ENCODE assay signal across 10 cellular contexts in the genomic region with DNA sequence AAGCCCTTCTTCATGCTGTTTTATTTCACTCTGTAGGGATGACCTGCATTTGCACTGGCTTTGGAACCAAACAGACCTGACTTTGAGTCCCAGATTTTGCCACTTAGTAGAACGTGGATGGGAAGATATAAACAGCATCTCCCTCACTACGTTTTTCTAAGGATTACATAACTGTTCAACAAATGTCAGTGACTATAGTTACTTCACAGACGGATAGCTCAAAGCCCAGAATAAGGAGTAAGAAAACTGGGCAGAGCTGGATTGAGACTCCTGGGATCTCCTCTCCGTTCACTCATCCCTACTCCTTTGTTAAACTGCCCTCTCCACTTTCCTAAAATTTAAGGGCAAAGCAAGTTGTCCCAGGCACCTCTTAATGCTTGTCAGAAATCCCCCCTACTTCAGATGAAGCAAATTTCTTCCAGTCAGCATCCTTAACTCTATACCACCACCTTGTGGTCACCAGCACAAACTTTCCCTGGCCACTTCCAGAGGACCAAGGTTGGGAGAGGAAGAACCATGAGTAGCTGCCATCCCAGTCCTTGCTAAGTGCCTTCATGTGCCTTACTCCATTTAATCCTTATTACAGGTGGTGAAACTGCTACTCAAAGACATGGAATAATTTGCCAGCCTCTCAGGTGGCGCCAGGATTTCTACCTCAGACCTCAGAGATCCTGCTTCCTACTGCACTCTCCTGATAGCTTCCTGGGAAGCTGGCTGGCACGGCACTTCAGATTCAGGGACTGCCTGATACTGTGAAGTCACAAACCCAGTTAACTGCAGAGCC. TPM values are rescaled to one million over a fixed set of nuclear protein-coding genes. Genes with fewer than 3 reads are reported as not detected.
DNase-seq lines count a peak whose midpoint lies in the region; ATAC-seq, FAIRE-seq and TF ChIP-seq lines count a peak whose summit lies in the region.
"Had no signal": no experiment of that assay in that cellular context is flagged by ENCODE, and none has a peak within 500 bp of the region (broad histone marks: within the 10 kb centered on the region; RNA-seq: fewer than 3 reads in every experiment).

No MANE protein-coding gene starts in this region.

- no peak overlapping the region for H3K4me3 Mint-ChIP-seq in central memory CD8-positive, alpha-beta T cell
- H3K4me3 Mint-ChIP-seq in stimulated activated effector memory CD8-positive, alpha-beta T cell treated with anti-CD3 and anti-CD28 coated beads, Interleukin-12 subunit alpha, Interleukin-12 subunit beta, amount 100 ng/mL, for 72 hours = no peak overlapping the region

- no TSS peak for BruUV-seq in PC-9 (replicated peaks; lab: Mats Ljungman, UMichigan)

- DNase-seq in NCI-H524 (lab: John Stamatoyannopoulos, UW) = peak; percentile 15 to 64
- DNase-seq in NCI-H524 treated with DMSO at 0.1 percent for 48 hours (lab: John Stamatoyannopoulos, UW) = no peak
- DNase-seq in HuH-7 (ENCODE audit: low spot score) = peak; percentile 63
- DNase-seq in PC-9 = peak; percentile 24 to 38
- no peak for DNase-seq in central memory CD8-positive, alpha-beta T cell (ENCODE audit: low spot score in 2 of 2)
- DNase-seq in keratinocyte (ENCODE audit: low read depth, low spot score) = no peak
- DNase-seq in stimulated activated effector memory CD8-positive, alpha-beta T cell treated with anti-CD3 and anti-CD28 coated beads, Interleukin-12 subunit alpha, Interleukin-12 subunit beta, amount 100 ng/mL, for 72 hours (ENCODE audit: low spot score in 2 of 2) = no peak
- no peak for DNase-seq in GF-D8 (lab: John Stamatoyannopoulos, UW)

- H3K79me2 ChIP-seq in PC-9 (ENCODE audit: low read depth) = no peaks in the 10 kb centered on the region
- peaks cover 2% of the 10 kb centered on the region for H3K79me2 ChIP-seq in keratinocyte (ENCODE audit: control insufficient read depth, insufficient read depth, low read length)

- H3K27me3 Mint-ChIP-seq in central memory CD8-positive, alpha-beta T cell = no peaks in the 10 kb centered on the region

- H3K4me3 ChIP-seq in PC-9 = no peak overlapping the region
- H3K4me3 ChIP-seq in keratinocyte (ENCODE audit: control insufficient read depth in 2 of 3, extremely low read depth in 1 of 3, insufficient read depth in 2 of 3, low read depth in 1 of 3, low read length in 3 of 3) = no peak overlapping the region
- H3K4me3 ChIP-seq: BLaER1 treated with 17β-estradiol and CSF1 and Interleukin-3, amounts not matched to agents 10 nM and 100 nM had no signal

- H3K9me3 Mint-ChIP-seq in central memory CD8-positive, alpha-beta T cell = no peaks in the 10 kb centered on the region
- H3K9me3 Mint-ChIP-seq in stimulated activated effector memory CD8-positive, alpha-beta T cell treated with anti-CD3 and anti-CD28 coated beads, Interleukin-12 subunit alpha, Interleukin-12 subunit beta, amount 100 ng/mL, for 72 hours = no peaks in the 10 kb centered on the region

- H2AFZ ChIP-seq in PC-9 = no peak overlapping the region
- no peak overlapping the region for H2AFZ ChIP-seq in keratinocyte (ENCODE audit: control insufficient read depth, low read length)

- dilution Hi-C loops in keratinocyte (cut with MboI; ENCODE audit: extremely low pct_ligation_motif_present, low sequenced_read_pairs) = no loop called here

- H4K20me1 ChIP-seq in PC-9 (ENCODE audit: insufficient read depth) = peaks cover 15% of the 10 kb centered on the region
- H4K20me1 ChIP-seq in keratinocyte (ENCODE audit: control insufficient read depth, extremely low read depth, insufficient read depth, low read length) = peaks cover 5% of the 10 kb centered on the region

- FAIRE-seq in keratinocyte (lab: Jason Lieb, UNC) = peak; percentile 77
- FAIRE-seq: colon had no signal

- CTCF ChIA-PET in PC-9 (lab: Charles Lee) = interaction anchor here (0.5 to 1.0 kb wide), 8 partner anchors 39 to 1755 kb away, joined by 3 to 8 read pairs (median 4); partner anchors contain the start of gene EGR1

- no peaks in the 10 kb centered on the region for H3K4me1 Mint-ChIP-seq in central memory CD8-positive, alpha-beta T cell
- H3K4me1 Mint-ChIP-seq in stimulated activated effector memory CD8-positive, alpha-beta T cell treated with anti-CD3 and anti-CD28 coated beads, Interleukin-12 subunit alpha, Interleukin-12 subunit beta, amount 100 ng/mL, for 72 hours = no peaks in the 10 kb centered on the region

- H3K9me3 ChIP-seq in PC-9 (ENCODE audit: insufficient read depth, low read depth) (no peaks in the 10 kb centered on the region), keratinocyte (ENCODE audit: control insufficient read depth, low read depth, low read length) (no peaks in the 10 kb centered on the region)
- H3K9me3 ChIP-seq: BLaER1 treated with 17β-estradiol and CSF1 and Interleukin-3, amounts not matched to agents 10 nM and 100 nM had no signal

- peaks cover 36% of the 10 kb centered on the region for H3K36me3 Mint-ChIP-seq in central memory CD8-positive, alpha-beta T cell (ENCODE audit: insufficient read depth)
- H3K36me3 Mint-ChIP-seq in stimulated activated effector memory CD8-positive, alpha-beta T cell treated with anti-CD3 and anti-CD28 coated beads, Interleukin-12 subunit alpha, Interleukin-12 subunit beta, amount 100 ng/mL, for 72 hours = peaks cover 40% of the 10 kb centered on the region

- TF ChIP-seq CTCF in PC-9 (conservative IDR thresholded peaks at IDR 0.05) (peak; percentile 84), keratinocyte (optimal IDR thresholded peaks at IDR 0.05 in 1 of 3, IDR thresholded peaks at IDR 0.05 in 1 of 3, conservative IDR thresholded peaks at IDR 0.05 in 1 of 3; ENCODE audit: extremely low read depth in 1 of 3, insufficient read depth in 2 of 3, low read length in 3 of 3) (peak; percentile 71 to 87 (median 79))

- H3K27ac ChIP-seq in PC-9 = no peak overlapping the region
- H3K27ac ChIP-seq in keratinocyte (ENCODE audit: control insufficient read depth, insufficient read depth, low read length) = no peak overlapping the region
- H3K27ac ChIP-seq: BLaER1 treated with 17β-estradiol and CSF1 and Interleukin-3, amounts not matched to agents 10 nM and 100 nM had no signal

- H3K4me2 ChIP-seq in PC-9 = no peak overlapping the region
- H3K4me2 ChIP-seq in keratinocyte (ENCODE audit: control insufficient read depth, extremely low read depth, insufficient read depth, low read depth, low read length) = no peak overlapping the region
- H3K4me2 ChIP-seq: BLaER1 treated with 17β-estradiol and CSF1 and Interleukin-3, amounts not matched to agents 10 nM and 100 nM had no signal

- H3K9me2 ChIP-seq in PC-9 (ENCODE audit: insufficient read depth) = no peaks in the 10 kb centered on the region

- intact Hi-C loops in PC-9 (cut with micrococcal nuclease; ENCODE audit: unreplicated experiment) = loop anchor here (1.0 to 5.0 kb wide), 3 partner anchors 39 to 426 kb away; no protein-coding TSS in a partner anchor

- H3K36me3 ChIP-seq in PC-9 (ENCODE audit: low read depth) (0 out of 2 replicates have a peak, but pooled peaks cover under 1% of the 10 kb centered on the region), keratinocyte (ENCODE audit: control insufficient read depth in 2 of 2, extremely low read depth in 1 of 2, insufficient read depth in 2 of 2, low read length in 2 of 2) (peaks cover 6 to 20% of the 10 kb centered on the region in 2 experiments)

- peak overlapping the region; percentile 10 for H3K27ac Mint-ChIP-seq in central memory CD8-positive, alpha-beta T cell (ENCODE audit: low read depth)
- H3K27ac Mint-ChIP-seq in stimulated activated effector memory CD8-positive, alpha-beta T cell treated with anti-CD3 and anti-CD28 coated beads, Interleukin-12 subunit alpha, Interleukin-12 subunit beta, amount 100 ng/mL, for 72 hours = peak overlapping the region; percentile 19

- POLR2A ChIA-PET in PC-9 (lab: Charles Lee; ENCODE audit: unreplicated experiment) = interaction anchor here (0.6 to 1.0 kb wide), 2 partner anchors 34 to 51 kb away, joined by 6 to 9 read pairs; no protein-coding TSS in a partner anchor

- no peaks in the 10 kb centered on the region for H3K27me3 ChIP-seq in PC-9 (ENCODE audit: insufficient read depth, low read depth)
- no peaks in the 10 kb centered on the region for H3K27me3 ChIP-seq in keratinocyte (ENCODE audit: control insufficient read depth, extremely low read depth, insufficient read depth, low read length)
- H3K27me3 ChIP-seq: BLaER1 treated with 17β-estradiol and CSF1 and Interleukin-3, amounts not matched to agents 10 nM and 100 nM had no signal

- H3K9me1 ChIP-seq in keratinocyte (ENCODE audit: control insufficient read depth, extremely low read depth, insufficient read depth, low read length) = peaks cover 5% of the 10 kb centered on the region

- peaks cover 35% of the 10 kb centered on the region; the same call in 1 of the 2 replicates for H3F3A ChIP-seq in PC-9 (ENCODE audit: insufficient read depth, low read depth)

- no peaks in the 10 kb centered on the region for H3K4me1 ChIP-seq in PC-9 (replicated peaks; ENCODE audit: insufficient read depth)
- peaks cover 35% of the 10 kb centered on the region for H3K4me1 ChIP-seq in keratinocyte (ENCODE audit: control insufficient read depth, extremely low read depth, insufficient read depth, low read length)
- H3K4me1 ChIP-seq: BLaER1 treated with 17β-estradiol and CSF1 and Interleukin-3, amounts not matched to agents 10 nM and 100 nM had no signal

- H3K9ac ChIP-seq in keratinocyte (ENCODE audit: control insufficient read depth, extremely low read depth, insufficient read depth, low read length) = peak overlapping the region; percentile 53

- ATAC-seq in central memory CD8-positive, alpha-beta T cell (replicated peaks; ENCODE audit: extremely low read depth, poor library complexity, severe bottlenecking) = peak; percentile 71
- peak; percentile 71 for ATAC-seq in stimulated activated effector memory CD8-positive, alpha-beta T cell treated with anti-CD3 and anti-CD28 coated beads, Interleukin-12 subunit alpha, Interleukin-12 subunit beta, amount 100 ng/mL, for 72 hours

RNA-seq across cellular contexts. Expression of gene EGR1, which starts 38.4 kb away (rescaled TPM):
- total RNA-seq in PC-9 (2021) = 24.7 and 31.0 TPM in 2 replicates
- 2.8 to 7.0 TPM (median 5.6 TPM) in 3 replicates for polyA plus RNA-seq in keratinocyte
- 97.2 TPM for polyA plus RNA-seq in keratinocyte (2011; ENCODE audit: low read depth)
- 10.2 and 11.2 TPM in 2 replicates for polyA plus RNA-seq in keratinocyte (2011; cell fraction: cytosol; rRNA removed)
- polyA plus RNA-seq in keratinocyte (2011; cell fraction: nucleus; rRNA removed) = 24.6 and 29.8 TPM in 2 replicates
- polyA plus RNA-seq in keratinocyte (2012; ENCODE audit: low replicate concordance) = 9.1 and 116 TPM in 2 replicates
- polyA minus RNA-seq in keratinocyte = 6.4 to 11.1 TPM (median 9.3 TPM) in 3 replicates
- 15.0 TPM for polyA minus RNA-seq in keratinocyte (2011; cell fraction: cytosol; rRNA and poly(A)+ RNA removed)
- polyA minus RNA-seq in keratinocyte (2011; cell fraction: nucleus; rRNA and poly(A)+ RNA removed) = 9.7 and 12.6 TPM in 2 replicates

RNA-seq across cellular contexts. Expression of gene ETF1, which starts 39.4 kb away (rescaled TPM):
- 61.8 and 84.9 TPM in 2 replicates for total RNA-seq in PC-9 (2021)
- 96.4 to 137 TPM (median 99.8 TPM) in 3 replicates for polyA plus RNA-seq in keratinocyte
- polyA plus RNA-seq in keratinocyte (2011; ENCODE audit: low read depth) = 204 TPM
- polyA plus RNA-seq in keratinocyte (2011; cell fraction: cytosol; rRNA removed) = 94.9 and 161 TPM in 2 replicates
- 55.3 and 68.1 TPM in 2 replicates for polyA plus RNA-seq in keratinocyte (2011; cell fraction: nucleus; rRNA removed)
- polyA plus RNA-seq in keratinocyte (2012; ENCODE audit: low replicate concordance) = 123 and 125 TPM in 2 replicates
- polyA minus RNA-seq in keratinocyte = 22.5 to 200 TPM (median 154 TPM) in 3 replicates
- polyA minus RNA-seq in keratinocyte (2011; cell fraction: cytosol; rRNA and poly(A)+ RNA removed) = 121 TPM
- 33.1 and 62.9 TPM in 2 replicates for polyA minus RNA-seq in keratinocyte (2011; cell fraction: nucleus; rRNA and poly(A)+ RNA removed)

Comparison
In these comparisons a context has a peak if more than half of its experiments do, and no peak if none do; other contexts are left out.
1. DNase-seq: peak in NCI-H524 (2 of 2), HuH-7 (single experiment) and PC-9 (2 of 2); none in NCI-H524 treated with DMSO at 0.1 percent for 48 hours (single experiment), central memory CD8-positive, alpha-beta T cell (0 of 2), keratinocyte (single experiment), stimulated activated effector memory CD8-positive, alpha-beta T cell treated with anti-CD3 and anti-CD28 coated beads, Interleukin-12 subunit alpha, Interleukin-12 subunit beta, amount 100 ng/mL, for 72 hours (0 of 2) and GF-D8 (single experiment).